ENCODE assay signal across 24 cellular contexts in genomic region chr10:49744091-49744685, GRCh38. TPM values are rescaled to one million over a fixed set of nuclear protein-coding genes. Genes with fewer than 3 reads are reported as not detected.
DNase-seq lines count a peak whose midpoint lies in the region; ATAC-seq, FAIRE-seq and TF ChIP-seq lines count a peak whose summit lies in the region.
"Had no signal": no experiment of that assay in that cellular context is flagged by ENCODE, and none has a peak within 500 bp of the region (broad histone marks: within the 10 kb centered on the region; RNA-seq: fewer than 3 reads in every experiment).

No MANE protein-coding gene starts in this region.

- no peaks in the 10 kb centered on the region for H3K27me3 ChIP-seq in SK-N-SH (ENCODE audit: insufficient read depth)
- H3K27me3 ChIP-seq: BE2C had no signal

- no peak for TF ChIP-seq POLR2A in GM12892 (IDR thresholded peaks at IDR 0.05; ENCODE audit: low read depth, low read length)

- no peak overlapping the region for H2AFZ ChIP-seq in SK-N-SH (ENCODE audit: low read depth)

- H3F3A ChIP-seq in SK-N-SH (replicated peaks; ENCODE audit: insufficient read depth): no peaks in the 10 kb centered on the region

- no peaks in the 10 kb centered on the region for H3K4me1 ChIP-seq in SK-N-SH (ENCODE audit: control insufficient read depth in 1 of 2, insufficient read depth in 2 of 2, low read depth in 1 of 2, low read length in 1 of 2)
- H3K4me1 ChIP-seq: BE2C had no signal

- TF ChIP-seq CTCF in SK-N-SH (IDR thresholded peaks at IDR 0.05): no peak
- no peak for TF ChIP-seq CTCF in coronary artery (IDR thresholded peaks at IDR 0.05)

- H3K79me2 ChIP-seq in SK-N-SH (ENCODE audit: insufficient read depth): no peaks in the 10 kb centered on the region

- intact Hi-C loops in posterior vena cava (cut with DNase I): no loop called here

- POLR2A ChIA-PET in SK-N-SH (lab: Yijun Ruan, JAX): no interaction called here

- no CpG with 5 or more reads among the region's 6 CpGs for WGBS in SK-N-SH (ENCODE audit: low lambda C conversion rate)

- no peaks in the 10 kb centered on the region for H4K20me1 ChIP-seq in SK-N-SH (ENCODE audit: insufficient read depth)

- no peak overlapping the region for H3K4me2 ChIP-seq in SK-N-SH

- no peak for TF ChIP-seq EP300 in SK-N-SH (IDR thresholded peaks at IDR 0.05; ENCODE audit: borderline replicate concordance in 1 of 2, low read depth in 1 of 2, low read length in 1 of 2)

- CTCF ChIA-PET in SK-N-SH (lab: Yijun Ruan, JAX): no interaction called here

- H3K36me3 ChIP-seq in SK-N-SH (replicated peaks in 1 of 2; ENCODE audit: control insufficient read depth in 1 of 2, insufficient read depth in 2 of 2, low read length in 1 of 2): peaks cover 0 to 27% of the 10 kb centered on the region in 2 experiments

- H3K9me3 ChIP-seq in SK-N-SH: no peaks in the 10 kb centered on the region
- H3K9me3 ChIP-seq: BE2C had no signal

- H3K27ac ChIP-seq in SK-N-SH (ENCODE audit: low read depth in 2 of 2, low read length in 1 of 2) (no peak overlapping the region), coronary artery (no peak overlapping the region)
- H3K27ac ChIP-seq: 22Rv1 had no signal

- no peaks in the 10 kb centered on the region for H3K9me2 ChIP-seq in SK-N-SH

- no peak for TF ChIP-seq RAD21 in SK-N-SH (IDR thresholded peaks at IDR 0.05; ENCODE audit: low read length)

- DNase-seq in SK-N-SH: peak; percentile 14
- peak; percentile 16 for DNase-seq in GM12892 (ENCODE audit: insufficient read length)
- peak; percentile 53 for DNase-seq in coronary artery (ENCODE audit: low spot score)
- DNase-seq in posterior vena cava (ENCODE audit: low spot score): peak; percentile 76
- no peak for DNase-seq in activated effector memory CD4-positive, alpha-beta T cell treated with Interleukin-2 at 50 U/mL for 16 hours
- DNase-seq: BE2C; Calu3; CD8-positive, alpha-beta memory T cell; GOT3; Karpas-422; NCI-H1092; NCI-H1436; NCI-H187; NCI-H2171 treated with DMSO at 0.1 percent for 48 hours; NCI-H345; NCI-H510A treated with DMSO at 0.1 percent for 48 hours; NCI-H774 had no signal

- FAIRE-seq in GM12892 (lab: Jason Lieb, UNC): no peak
- FAIRE-seq: HepG2, RCC 7860 had no signal

- ATAC-seq in SK-N-SH treated with all-trans-retinoic acid at 6 μM for 48 hours (no peak), HG03045 (IDR thresholded peaks at IDR 0.05; ENCODE audit: unreplicated experiment) (no peak), HG03342 (IDR thresholded peaks at IDR 0.05; ENCODE audit: unreplicated experiment) (no peak)
- ATAC-seq: HepG2 had no signal

- no peak overlapping the region for H3K4me3 ChIP-seq in SK-N-SH (ENCODE audit: low read depth in 2 of 2, low read length in 1 of 2)
- H3K4me3 ChIP-seq in coronary artery: no peak overlapping the region

- no peak overlapping the region for H3K9ac ChIP-seq in SK-N-SH

TF ChIP-seq in SK-N-SH, 30 proteins besides CTCF, POLR2A, EP300 and RAD21 (continues in another document):
- TF ChIP-seq RCOR1 (IDR thresholded peaks at IDR 0.05; ENCODE audit: low read length) (no peak), YY1 (IDR thresholded peaks at IDR 0.05; ENCODE audit: low read depth) (no peak), REST (IDR thresholded peaks at IDR 0.05; ENCODE audit: low read depth, low read length) (no peak), TCF12 (IDR thresholded peaks at IDR 0.05) (no peak), NRF1 (IDR thresholded peaks at IDR 0.05; ENCODE audit: low read depth, low read length) (no peak), MEF2A (IDR thresholded peaks at IDR 0.05; ENCODE audit: borderline replicate concordance, low read depth) (no peak), JUND (IDR thresholded peaks at IDR 0.05) (no peak), ELF1 (IDR thresholded peaks at IDR 0.05) (no peak), GATA2 (CRISPR knock-in tag; IDR thresholded peaks at IDR 0.05) (no peak), RXRA (IDR thresholded peaks at IDR 0.05; ENCODE audit: borderline replicate concordance, low read depth) (no peak), SMC3 (IDR thresholded peaks at IDR 0.05; ENCODE audit: low read depth, low read length) (no peak), POLR2AphosphoS5 (IDR thresholded peaks at IDR 0.05; ENCODE audit: low read depth, low read length) (no peak)

TF ChIP-seq in SK-N-SH treated with all-trans-retinoic acid at 6 μM for 48 hours, 23 proteins besides CTCF, POLR2A, EP300 and RAD21:
- TF ChIP-seq ZFP30 (CRISPR knock-in tag; IDR thresholded peaks at IDR 0.05) (no peak), OSR1 (CRISPR knock-in tag; IDR thresholded peaks at IDR 0.05) (no peak), CSDC2 (CRISPR knock-in tag; IDR thresholded peaks at IDR 0.05) (no peak), ZNF8 (CRISPR knock-in tag; IDR thresholded peaks at IDR 0.05) (no peak), PATZ1 (CRISPR knock-in tag; IDR thresholded peaks at IDR 0.05; ENCODE audit: borderline replicate concordance) (no peak)

RNA-seq across cellular contexts. Expression of gene OGDHL, which starts 17.9 kb away (rescaled TPM):
- polyA plus RNA-seq in SK-N-SH (2012; rRNA removed): 25.4 and 32.6 TPM in 2 replicates
- polyA plus RNA-seq in SK-N-SH (2012; cell fraction: cytosol; rRNA removed): 10.1 and 14.5 TPM in 2 replicates
- 102 and 104 TPM in 2 replicates for polyA plus RNA-seq in SK-N-SH (2012; cell fraction: nucleus; rRNA removed)
- 0.30 TPM for polyA plus RNA-seq in GM12892 (2012; ENCODE audit: missing spikeins)
- not detected for total RNA-seq in posterior vena cava
- polyA plus RNA-seq: CD14-positive monocyte; CD8-positive, alpha-beta memory T cell had no signal
